ENCODE assay signal across 8 cellular contexts in genomic region chr1:170126691-170127090, GRCh38. TPM values are rescaled to one million over a fixed set of nuclear protein-coding genes. Genes with fewer than 3 reads are reported as not detected.
A peak's percentile ranks its signal among the peaks of the same experiment; 100 is the strongest.
DNase-seq lines count a peak whose midpoint lies in the region; ATAC-seq and TF ChIP-seq lines count a peak whose summit lies in the region.

No MANE protein-coding gene starts in this region.

- POLR2A ChIA-PET in naive thymus-derived CD8-positive, alpha-beta T cell (lab: Charles Lee): no interaction called here

- peak; percentile 56 for TF ChIP-seq CTCF in AG10803 (conservative IDR thresholded peaks at IDR 0.05; ENCODE audit: low read length)
- peak; percentile 19 for TF ChIP-seq CTCF in epithelial cell of proximal tubule (conservative IDR thresholded peaks at IDR 0.05; ENCODE audit: low read depth, low read length)

- peaks cover 0 to 8% (median 2%) of the 10 kb centered on the region in 5 donors for H3K27me3 Mint-ChIP-seq in naive thymus-derived CD8-positive, alpha-beta T cell

- peak overlapping the region in 1 of 10 donors; percentile 12 for H3K27ac Mint-ChIP-seq in naive thymus-derived CD8-positive, alpha-beta T cell

- DNase-seq in AG10803 (ENCODE audit: low read depth) (peak; percentile 97), epithelial cell of proximal tubule (ENCODE audit: low read depth) (peak; percentile 43), NCI-H69 (lab: John Stamatoyannopoulos, UW) (no peak), NCI-H2029 (lab: John Stamatoyannopoulos, UW) (no peak), NCI-H2171 (lab: John Stamatoyannopoulos, UW) (no peak)
- DNase-seq in naive thymus-derived CD8-positive, alpha-beta T cell: no peak

- no peak overlapping the region for H3K4me3 ChIP-seq in AG10803 (ENCODE audit: low read length)
- H3K4me3 ChIP-seq in epithelial cell of proximal tubule (ENCODE audit: low read depth, low read length): no peak overlapping the region

- H3K4me1 Mint-ChIP-seq in naive thymus-derived CD8-positive, alpha-beta T cell: peaks cover 0 to 2% (median 0%) of the 10 kb centered on the region in 4 donors

- ATAC-seq in GM19438 (IDR thresholded peaks at IDR 0.05; ENCODE audit: low read depth, unreplicated experiment): peak; percentile 98
- peak; percentile 86 for ATAC-seq in HG03280 (IDR thresholded peaks at IDR 0.05; ENCODE audit: unreplicated experiment)
- ATAC-seq in naive thymus-derived CD8-positive, alpha-beta T cell: no peak

- no peak overlapping the region for H3K4me3 Mint-ChIP-seq in naive thymus-derived CD8-positive, alpha-beta T cell

- peaks cover 0 to 8% (median 0%) of the 10 kb centered on the region in 3 donors for H3K36me3 Mint-ChIP-seq in naive thymus-derived CD8-positive, alpha-beta T cell

- H3K9me3 Mint-ChIP-seq in naive thymus-derived CD8-positive, alpha-beta T cell: peaks cover 0 to 19% (median 11%) of the 10 kb centered on the region in 9 donors

RNA-seq across cellular contexts. Expression of gene NTMT2, which starts 19.1 kb away (rescaled TPM):
- not detected in 2 replicates for total RNA-seq in epithelial cell of proximal tubule
- not detected for total RNA-seq in naive thymus-derived CD8-positive, alpha-beta T cell
- polyA plus RNA-seq in naive thymus-derived CD8-positive, alpha-beta T cell: not detected

RNA-seq across cellular contexts. Expression of gene KIFAP3, which starts 52.2 kb away (rescaled TPM):
- 15.0 and 15.7 TPM in 2 replicates for total RNA-seq in epithelial cell of proximal tubule
- total RNA-seq in naive thymus-derived CD8-positive, alpha-beta T cell: 10 to 100 TPM; 18.6 to 20.8 TPM
- 10 to 100 TPM in 2 of 3 donors, 1 to 10 TPM in 1; 10.0 to 17.9 (median 14.0) TPM for polyA plus RNA-seq in naive thymus-derived CD8-positive, alpha-beta T cell

Comparison
In these comparisons a context has a peak if more than half of its experiments do, and no peak if none do; other contexts are left out.
1. DNase-seq: peak in AG10803 (single experiment) and epithelial cell of proximal tubule (single experiment); none in NCI-H69 (single experiment), NCI-H2029 (single experiment), naive thymus-derived CD8-positive, alpha-beta T cell (0 of 10) and NCI-H2171 (single experiment).
2. ATAC-seq: peak in GM19438 (single experiment) and HG03280 (single experiment); none in naive thymus-derived CD8-positive, alpha-beta T cell (0 of 2).